Comparison of ENCODE assay signal across 11 cellular contexts in genomic region chr19:51439021-51439465, GRCh38. TPM values are rescaled to one million over a fixed set of nuclear protein-coding genes. Genes with fewer than 3 reads are reported as not detected.
DNase-seq lines count a peak whose midpoint lies in the region; ATAC-seq and TF ChIP-seq lines count a peak whose summit lies in the region.
"Had no signal": no experiment of that assay in that cellular context is flagged by ENCODE, and none has a peak within 500 bp of the region (broad histone marks: within the 10 kb centered on the region; RNA-seq: fewer than 3 reads in every experiment).

No MANE protein-coding gene starts in this region.

- DNase-seq in GM06990 (ENCODE audit: extremely low read depth, insufficient read length), result no peak
- peak; percentile 15 for DNase-seq in M059J (ENCODE audit: low read depth)
- peak; percentile 18 for DNase-seq in mammary epithelial cell
- peak in 5 of 9 donors; percentile 24 to 34 (median 33) for DNase-seq in naive thymus-derived CD4-positive, alpha-beta T cell
- no peak for DNase-seq in DMS79 treated with DMSO at 0.1 percent for 48 hours (lab: John Stamatoyannopoulos, UW)
- DNase-seq in NCI-H1417 (lab: John Stamatoyannopoulos, UW), result no peak
- DNase-seq: retina had no signal

- H3K36me3 ChIP-seq in GM06990 (ENCODE audit: control insufficient read depth, insufficient read depth, low read length), result no peaks in the 10 kb centered on the region
- H3K36me3 ChIP-seq in mammary epithelial cell (ENCODE audit: insufficient read depth, low read length), result no peaks in the 10 kb centered on the region
- no peaks in the 10 kb centered on the region for H3K36me3 ChIP-seq in naive thymus-derived CD4-positive, alpha-beta T cell (ENCODE audit: control insufficient read depth in 2 of 3, insufficient read depth in 3 of 3, low read length in 3 of 3)
- H3K36me3 ChIP-seq: SJSA1 had no signal

- H3K4me2 ChIP-seq in mammary epithelial cell (ENCODE audit: insufficient read depth, low read depth, low read length), result no peak overlapping the region

- H3K27me3 ChIP-seq in GM06990 (replicated peaks; ENCODE audit: control insufficient read depth, insufficient read depth, low read length), result no peaks in the 10 kb centered on the region; the same call in 1 of the 2 replicates
- no peaks in the 10 kb centered on the region for H3K27me3 ChIP-seq in mammary epithelial cell (ENCODE audit: insufficient read depth, low read length)
- peaks cover 0 to 4% of the 10 kb centered on the region in 2 donors for H3K27me3 ChIP-seq in naive thymus-derived CD4-positive, alpha-beta T cell (ENCODE audit: control insufficient read depth in 2 of 2, insufficient read depth in 2 of 2, low read length in 2 of 2)
- H3K27me3 ChIP-seq: SJSA1 had no signal

- peaks cover 0 to 2% (median 0%) of the 10 kb centered on the region in 5 donors for H3K36me3 Mint-ChIP-seq in naive thymus-derived CD4-positive, alpha-beta T cell

- H3K9ac ChIP-seq in mammary epithelial cell (ENCODE audit: insufficient read depth, low read length), result no peak overlapping the region

- no peaks in the 10 kb centered on the region for H3K79me2 ChIP-seq in mammary epithelial cell (ENCODE audit: insufficient read depth, low read length)

- H3K4me1 Mint-ChIP-seq in naive thymus-derived CD4-positive, alpha-beta T cell, result peaks cover 22 to 43% (median 33%) of the 10 kb centered on the region in 7 donors

- H3K27me3 Mint-ChIP-seq in naive thymus-derived CD4-positive, alpha-beta T cell, result peaks cover 5 to 57% (median 9%) of the 10 kb centered on the region in 5 donors

- no peak overlapping the region for H3K4me3 ChIP-seq in GM06990 (replicated peaks; ENCODE audit: low read depth, low read length)
- no peak overlapping the region for H3K4me3 ChIP-seq in mammary epithelial cell (replicated peaks in 1 of 3; ENCODE audit: insufficient read depth in 1 of 3, low read depth in 2 of 3, low read length in 3 of 3)
- no peak overlapping the region for H3K4me3 ChIP-seq in naive thymus-derived CD4-positive, alpha-beta T cell (ENCODE audit: low read length)
- H3K4me3 ChIP-seq: SJSA1 had no signal

- no peak for ATAC-seq in naive thymus-derived CD4-positive, alpha-beta T cell
- ATAC-seq in GM21526 (IDR thresholded peaks at IDR 0.05; ENCODE audit: low FRiP score, unreplicated experiment) (no peak), HG02840 (IDR thresholded peaks at IDR 0.05; ENCODE audit: low FRiP score, unreplicated experiment) (no peak)

- BruUV-seq in mammary epithelial cell (replicated peaks; lab: Mats Ljungman, UMichigan), result no TSS peak

- H3K4me1 ChIP-seq in mammary epithelial cell (ENCODE audit: insufficient read depth, low read length), result no peaks in the 10 kb centered on the region
- peaks cover 22 to 24% of the 10 kb centered on the region in 2 donors for H3K4me1 ChIP-seq in naive thymus-derived CD4-positive, alpha-beta T cell (ENCODE audit: control insufficient read depth in 2 of 2, insufficient read depth in 2 of 2, low read length in 2 of 2)

- POLR2A ChIA-PET in naive thymus-derived CD4-positive, alpha-beta T cell (lab: Charles Lee), result no interaction called here

- WGBS in mammary epithelial cell (ENCODE audit: low coverage, missing lambda C conversion rate), result 27% methylated on average over 5 of the region's 5 CpGs

- intact Hi-C loops in mammary epithelial cell (cut with micrococcal nuclease), result loop anchor here (1.0 kb wide), 2 partner anchors 17 to 100 kb away; no protein-coding TSS in a partner anchor
- intact Hi-C loops in naive thymus-derived CD4-positive, alpha-beta T cell (cut with micrococcal nuclease), result loop anchor here in 1 of 2 donors (1.0 kb wide), 3 partner anchors 41 to 281 kb away; no protein-coding TSS in a partner anchor

- no peaks in the 10 kb centered on the region for H4K20me1 ChIP-seq in mammary epithelial cell (ENCODE audit: insufficient read depth, low read length)

- no peak overlapping the region for H2AFZ ChIP-seq in mammary epithelial cell (ENCODE audit: low read depth, low read length)

- TF ChIP-seq CTCF in GM06990 (IDR thresholded peaks at IDR 0.05; ENCODE audit: insufficient read depth, low read length, poor library complexity, severe bottlenecking), result peak; percentile 73
- peak in 1 of 2 donors; percentile 50 for TF ChIP-seq CTCF in mammary epithelial cell (conservative IDR thresholded peaks at IDR 0.05 in 1 of 2, IDR thresholded peaks at IDR 0.05 in 1 of 2; ENCODE audit: extremely low read depth in 1 of 2, insufficient read depth in 1 of 2, low read depth in 1 of 2, low read length in 2 of 2)

- dilution Hi-C loops in mammary epithelial cell (cut with HindIII; ENCODE audit: low sequenced_read_pairs), result loop anchor here (5.0 kb wide), 1 partner anchor 33 kb away; no protein-coding TSS in a partner anchor

- H3K27ac ChIP-seq in mammary epithelial cell (ENCODE audit: insufficient read depth, low read depth, low read length), result no peak overlapping the region
- no peak overlapping the region for H3K27ac ChIP-seq in naive thymus-derived CD4-positive, alpha-beta T cell (ENCODE audit: low read depth, low read length)
- H3K27ac ChIP-seq: SJSA1 had no signal

- peaks cover 0 to 4% (median 0%) of the 10 kb centered on the region in 11 donors for H3K9me3 Mint-ChIP-seq in naive thymus-derived CD4-positive, alpha-beta T cell

- H3K27ac Mint-ChIP-seq in naive thymus-derived CD4-positive, alpha-beta T cell, result no peak overlapping the region

- in situ Hi-C loops in mammary epithelial cell (cut with MboI; ENCODE audit: low sequenced_read_pairs in 2 of 2), result no loop called here

- no peaks in the 10 kb centered on the region for H3K9me3 ChIP-seq in mammary epithelial cell (replicated peaks; ENCODE audit: insufficient read depth, low read length)
- H3K9me3 ChIP-seq in naive thymus-derived CD4-positive, alpha-beta T cell (ENCODE audit: control insufficient read depth in 2 of 3, low read length in 3 of 3), result no peaks in the 10 kb centered on the region
- H3K9me3 ChIP-seq: SJSA1 had no signal

- CTCF ChIA-PET in mammary epithelial cell (lab: Charles Lee; ENCODE audit: low non-redundant PET), result no interaction called here
- CTCF ChIA-PET in naive thymus-derived CD4-positive, alpha-beta T cell (lab: Charles Lee), result interaction anchor here (0.6 to 5.2 kb wide), 5 partner anchors 16 to 73 kb away, joined by 3 to 36 read pairs (median 5); partner anchors contain the start of gene ETFB

- H3K4me3 Mint-ChIP-seq in naive thymus-derived CD4-positive, alpha-beta T cell, result no peak overlapping the region

RNA-seq across cellular contexts. Expression of gene SIGLEC8, which starts 19.2 kb away (rescaled TPM):
- not detected in 2 replicates for total RNA-seq in M059J (2014; rRNA removed; shearing (Covaris generic))
- total RNA-seq in mammary epithelial cell, result not detected
- polyA plus RNA-seq in mammary epithelial cell, result not detected
- not detected for polyA minus RNA-seq in mammary epithelial cell
- total RNA-seq in naive thymus-derived CD4-positive, alpha-beta T cell, result not detected
- polyA plus RNA-seq in naive thymus-derived CD4-positive, alpha-beta T cell, result not detected
- total RNA-seq: dermis microvascular lymphatic vessel endothelial cell, SJSA1 had no signal

RNA-seq across cellular contexts. Expression of gene SIGLEC10, which starts 21.6 kb away (rescaled TPM):
- total RNA-seq in M059J (2014; rRNA removed; shearing (Covaris generic)), result not detected in 2 replicates
- total RNA-seq in mammary epithelial cell, result not detected
- polyA plus RNA-seq in mammary epithelial cell, result not detected
- not detected for polyA minus RNA-seq in mammary epithelial cell
- 10 to 100 TPM in 1 of 5 experiments, 1 to 10 TPM in 1, under 1 TPM in 3; 0.16 to 36.5 (median 0.65) TPM for total RNA-seq in naive thymus-derived CD4-positive, alpha-beta T cell
- polyA plus RNA-seq in naive thymus-derived CD4-positive, alpha-beta T cell, result under 1 TPM; 0.06 to 0.07 TPM
- total RNA-seq: dermis microvascular lymphatic vessel endothelial cell, SJSA1 had no signal

RNA-seq across cellular contexts. Expression of gene CEACAM18, which starts 39.3 kb away (rescaled TPM):
- total RNA-seq in M059J (2014; rRNA removed; shearing (Covaris generic)), result not detected in 2 replicates
- not detected for total RNA-seq in mammary epithelial cell
- polyA plus RNA-seq in mammary epithelial cell, result not detected
- not detected for polyA minus RNA-seq in mammary epithelial cell
- total RNA-seq in naive thymus-derived CD4-positive, alpha-beta T cell, result not detected
- polyA plus RNA-seq in naive thymus-derived CD4-positive, alpha-beta T cell, result not detected
- total RNA-seq: dermis microvascular lymphatic vessel endothelial cell, SJSA1 had no signal

RNA-seq across cellular contexts. Expression of gene C19orf84, which starts 48.7 kb away (rescaled TPM):
- not detected in 2 replicates for total RNA-seq in M059J (2014; rRNA removed; shearing (Covaris generic))
- total RNA-seq in mammary epithelial cell, result not detected
- polyA plus RNA-seq in mammary epithelial cell, result not detected
- polyA minus RNA-seq in mammary epithelial cell, result not detected
- total RNA-seq in naive thymus-derived CD4-positive, alpha-beta T cell, result not detected
- not detected for polyA plus RNA-seq in naive thymus-derived CD4-positive, alpha-beta T cell
- total RNA-seq: dermis microvascular lymphatic vessel endothelial cell, SJSA1 had no signal

RNA-seq across cellular contexts. Expression of gene LIM2, which starts 51.3 kb away (rescaled TPM):
- total RNA-seq in M059J (2014; rRNA removed; shearing (Covaris generic)), result not detected in 2 replicates
- not detected for total RNA-seq in mammary epithelial cell
- polyA plus RNA-seq in mammary epithelial cell, result not detected
- not detected for polyA minus RNA-seq in mammary epithelial cell
- total RNA-seq in naive thymus-derived CD4-positive, alpha-beta T cell, result 1 to 10 TPM in 1 of 5 experiments, not detected in 4; 1.2 TPM
- not detected for polyA plus RNA-seq in naive thymus-derived CD4-positive, alpha-beta T cell
- total RNA-seq: dermis microvascular lymphatic vessel endothelial cell, SJSA1 had no signal

Comparison
In these comparisons a context has a peak if more than half of its experiments do, and no peak if none do; other contexts are left out.
1. DNase-seq: peak in M059J (single experiment), mammary epithelial cell (single experiment) and naive thymus-derived CD4-positive, alpha-beta T cell (5 of 9); none in GM06990 (single experiment), DMS79 treated with DMSO at 0.1 percent for 48 hours (single experiment) and NCI-H1417 (0 of 3).